Comparison of ENCODE assay signal across 28 cellular contexts in genomic region chr3:78634316-78634715, GRCh38.
"Had no signal": no experiment of that assay in that cellular context is flagged by ENCODE, and none has a peak within 500 bp of the region (broad histone marks: within the 10 kb centered on the region; RNA-seq: fewer than 3 reads in every experiment).

No MANE protein-coding gene starts in this region.

- H3K4me1 ChIP-seq: colonic mucosa, left ventricle myocardium inferior, sigmoid colon, spleen, tibial nerve had no signal

- H3K36me3 Mint-ChIP-seq: activated naive CD8-positive, alpha-beta T cell treated with anti-CD3 and anti-CD28 coated beads, Interleukin-2, amount 10 ng/mL, durations not matched to agents 7 days and 5 days; natural killer cell treated with Interleukin-12 subunit alpha and Interleukin-12 subunit beta and Interleukin-15 and Interleukin-18, amount 100 ng/mL, for 72 hours had no signal

- H3K36me3 ChIP-seq: colonic mucosa had no signal

- DNase-seq: activated CD4-positive, alpha-beta T cell treated with anti-CD3 and anti-CD28 coated beads for 48 hours; activated CD4-positive, alpha-beta T cell treated with anti-CD3 and anti-CD28 coated beads, Interleukin-2, amount 50 U/mL, for 48 hours; activated CD8-positive, alpha-beta memory T cell treated with anti-CD3 and anti-CD28 coated beads, Interleukin-2, amount 50 U/mL, for 4 hours; activated effector memory CD4-positive, alpha-beta T cell treated with anti-CD3 and anti-CD28 coated beads, Interleukin-2, amount 50 U/mL, for 16 hours; activated naive CD4-positive, alpha-beta T cell treated with anti-CD3 and anti-CD28 coated beads for 36 hours; activated naive CD8-positive, alpha-beta T cell treated with anti-CD3 and anti-CD28 coated beads, Interleukin-2, amount 10 ng/mL, durations not matched to agents 7 days and 5 days; activated T-cell treated with anti-CD3 and anti-CD28 coated beads, Interleukin-2, amount 50 U/mL, for 1 hour; amygdala; body of pancreas; colonic mucosa; effector CD8-positive, alpha-beta T cell; head of caudate nucleus; hippocampal formation; left ventricle myocardium inferior; mucosa of descending colon; retina; sigmoid colon; spleen; stimulated activated naive CD4-positive, alpha-beta T cell treated with Interleukin-2 at 50 U/mL for 16 hours; T-helper 17 cell; T1000; WERI-Rb-1 had no signal

- ATAC-seq: activated CD4-positive, CD25-positive, alpha-beta regulatory T cell treated with anti-CD3 and anti-CD28 coated beads, Interleukin-2, amount 50 U/mL, for 24 hours; mucosa of descending colon; natural killer cell treated with Interleukin-12 subunit alpha and Interleukin-12 subunit beta and Interleukin-15 and Interleukin-18, amount 100 ng/mL, for 72 hours; T-helper 17 cell had no signal

- H3K27ac ChIP-seq: colonic mucosa, left ventricle myocardium inferior, sigmoid colon, tibial nerve, WERI-Rb-1 had no signal

- H3K27me3 ChIP-seq: body of pancreas, colonic mucosa, sigmoid colon, spleen, tibial nerve had no signal

- H3K27ac Mint-ChIP-seq: activated naive CD4-positive, alpha-beta T cell treated with anti-CD3 and anti-CD28 coated beads for 36 hours; activated naive CD8-positive, alpha-beta T cell treated with anti-CD3 and anti-CD28 coated beads, Interleukin-2, amount 10 ng/mL, durations not matched to agents 7 days and 5 days; activated T-helper 1 cell treated with anti-CD3 and anti-CD28 coated beads, Interleukin-12 subunit alpha, Interleukin-12 subunit beta, Interleukin-2, Interleukin-4 antibody, amounts not matched to agents 30 ng/mL and 10 ng/mL and 1 ng/mL, durations not matched to agents 14 hours and 24 hours and 36 hours; natural killer cell treated with Interleukin-12 subunit alpha and Interleukin-12 subunit beta and Interleukin-15 and Interleukin-18, amount 100 ng/mL, for 72 hours; progenitor cell of endocrine pancreas; T-helper 17 cell had no signal

- H3K27me3 Mint-ChIP-seq: activated naive CD8-positive, alpha-beta T cell treated with anti-CD3 and anti-CD28 coated beads, Interleukin-2, amount 10 ng/mL, durations not matched to agents 7 days and 5 days; natural killer cell treated with Interleukin-12 subunit alpha and Interleukin-12 subunit beta and Interleukin-15 and Interleukin-18, amount 100 ng/mL, for 72 hours; progenitor cell of endocrine pancreas; T-helper 17 cell had no signal

- H3K4me1 Mint-ChIP-seq: activated naive CD8-positive, alpha-beta T cell treated with anti-CD3 and anti-CD28 coated beads, Interleukin-2, amount 10 ng/mL, durations not matched to agents 7 days and 5 days; T-helper 17 cell had no signal

- H3K9me3 ChIP-seq: body of pancreas, colonic mucosa, left ventricle myocardium inferior, mucosa of descending colon, sigmoid colon, spleen, tibial nerve had no signal

- H3K9me3 Mint-ChIP-seq: activated naive CD8-positive, alpha-beta T cell treated with anti-CD3 and anti-CD28 coated beads, Interleukin-2, amount 10 ng/mL, durations not matched to agents 7 days and 5 days; activated T-helper 1 cell treated with anti-CD3 and anti-CD28 coated beads, Interleukin-12 subunit alpha, Interleukin-12 subunit beta, Interleukin-2, Interleukin-4 antibody, amounts not matched to agents 30 ng/mL and 10 ng/mL and 1 ng/mL, durations not matched to agents 14 hours and 24 hours and 36 hours; natural killer cell treated with Interleukin-12 subunit alpha and Interleukin-12 subunit beta and Interleukin-15 and Interleukin-18, amount 100 ng/mL, for 72 hours had no signal

- H3K4me3 ChIP-seq: body of pancreas, colonic mucosa, left ventricle myocardium inferior, lung, mucosa of descending colon, sigmoid colon, spleen, tibial nerve had no signal

- H3K4me3 Mint-ChIP-seq: activated naive CD4-positive, alpha-beta T cell treated with anti-CD3 and anti-CD28 coated beads for 36 hours; activated naive CD8-positive, alpha-beta T cell treated with anti-CD3 and anti-CD28 coated beads, Interleukin-2, amount 10 ng/mL, durations not matched to agents 7 days and 5 days; activated T-helper 1 cell treated with anti-CD3 and anti-CD28 coated beads, Interleukin-12 subunit alpha, Interleukin-12 subunit beta, Interleukin-2, Interleukin-4 antibody, amounts not matched to agents 30 ng/mL and 10 ng/mL and 1 ng/mL, durations not matched to agents 14 hours and 24 hours and 36 hours; natural killer cell treated with Interleukin-12 subunit alpha and Interleukin-12 subunit beta and Interleukin-15 and Interleukin-18, amount 100 ng/mL, for 72 hours; T-helper 17 cell had no signal
